In the genomic region with DNA sequence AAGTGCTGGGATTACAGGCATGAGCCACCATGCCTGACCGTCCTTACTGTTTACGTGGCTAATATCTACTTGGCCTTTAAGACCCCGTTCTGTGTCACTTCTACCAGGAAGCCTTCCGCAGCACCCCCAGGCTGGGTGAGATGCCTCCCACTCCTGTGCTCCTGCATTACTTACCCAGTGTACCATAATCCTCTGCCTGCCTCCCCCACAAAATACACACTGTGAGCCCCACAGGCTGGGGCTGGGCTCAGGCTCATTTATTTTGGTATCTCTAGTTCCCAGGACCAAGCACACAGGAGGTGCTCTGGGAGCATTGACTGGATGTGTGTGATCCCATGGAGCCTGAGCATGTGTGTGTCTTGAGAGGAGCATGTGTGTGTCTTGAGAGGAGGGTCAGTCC, we compare ENCODE assay signal across 27 cellular contexts. TPM values are rescaled to one million over a fixed set of nuclear protein-coding genes. Genes with fewer than 3 reads are reported as not detected.
DNase-seq lines count a peak whose midpoint lies in the region; ATAC-seq, FAIRE-seq and TF ChIP-seq lines count a peak whose summit lies in the region.
"Had no signal": no experiment of that assay in that cellular context is flagged by ENCODE, and none has a peak within 500 bp of the region (broad histone marks: within the 10 kb centered on the region; RNA-seq: fewer than 3 reads in every experiment).

No MANE protein-coding gene starts in this region.

- no peak overlapping the region for H3K23ac ChIP-seq in H1 (ENCODE audit: insufficient read length)

- DNase-seq in breast epithelium (ENCODE audit: low spot score in 2 of 2) (no peak), mammary epithelial cell (no peak), T-helper 17 cell (no peak), H1 (ENCODE audit: low read depth in 1 of 2, low spot score in 2 of 2) (no peak), MM.1S (no peak), HUDEP-2 (lab: John Stamatoyannopoulos, UW; ENCODE audit: unreplicated experiment in 76 of 76) (no peak), GM13977 (ENCODE audit: low spot score) (no peak)
- DNase-seq: 8988T; Caco-2; CD4-positive, alpha-beta memory T cell; DMS 273 treated with DMSO at 0.1 percent for 48 hours; DND-41; GOT3; IMR-90; NCI-H1105; NCI-H146; NCI-H2029; NCI-H226; NCI-H524; NCI-H82 had no signal

- no peak overlapping the region for H2BK20ac ChIP-seq in H1 (ENCODE audit: low read length)

- H3K4me1 Mint-ChIP-seq in T-helper 17 cell (peaks cover 7% of the 10 kb centered on the region), nephron (peaks cover 65% of the 10 kb centered on the region)
- H3K4me1 Mint-ChIP-seq: CD4-positive, alpha-beta memory T cell had no signal

- H3K4me1 ChIP-seq in breast epithelium = peaks cover 6 to 19% of the 10 kb centered on the region in 2 donors
- no peaks in the 10 kb centered on the region for H3K4me1 ChIP-seq in mammary epithelial cell (ENCODE audit: insufficient read depth, low read length)
- H3K4me1 ChIP-seq in H1 (replicated peaks in 1 of 4; ENCODE audit: control insufficient read depth in 3 of 4, insufficient read depth in 4 of 4, low read length in 3 of 4) = no peaks in the 10 kb centered on the region; a peak in 3 of 7 replicates
- H3K4me1 ChIP-seq in MM.1S (ENCODE audit: low read length) = no peaks in the 10 kb centered on the region
- H3K4me1 ChIP-seq: Caco-2 had no signal

- 91% methylated on average over 3 of the region's 4 CpGs for WGBS in mammary epithelial cell (ENCODE audit: low coverage, missing lambda C conversion rate)
- 100% methylated on average over 4 of the region's 4 CpGs; no CpG with 5 or more reads in 1 of the 2 experiments for WGBS in H1 (ENCODE audit: extremely low coverage in 1 of 2, insufficient coverage in 1 of 2, insufficient read length in 1 of 2, insufficient replicate concordance in 2 of 2, low coverage in 1 of 2, low lambda C conversion rate in 2 of 2, missing lambda C conversion rate in 1 of 2), 2 experiments

- H3K36me3 ChIP-seq in breast epithelium (no peaks in the 10 kb centered on the region), mammary epithelial cell (ENCODE audit: insufficient read depth, low read length) (no peaks in the 10 kb centered on the region), H1 (ENCODE audit: control insufficient read depth in 2 of 4, insufficient read depth in 4 of 4, low read length in 3 of 4) (no peaks in the 10 kb centered on the region), MM.1S (replicated peaks; ENCODE audit: insufficient read depth, low read length) (no peaks in the 10 kb centered on the region)

- CTCF ChIA-PET in mammary epithelial cell (lab: Charles Lee; ENCODE audit: low non-redundant PET) = no interaction called here
- CTCF ChIA-PET in H1 (lab: Charles Lee; ENCODE audit: partially characterized antibody) = interaction anchor here (1.2 to 1.5 kb wide), 3 partner anchors 27 to 35 kb away, joined by 3 to 6 read pairs (median 5); no protein-coding TSS in a partner anchor

- H3K23me2 ChIP-seq in H1 (ENCODE audit: low read depth, low read length) = no peaks in the 10 kb centered on the region

- H2AFZ ChIP-seq in mammary epithelial cell (ENCODE audit: low read depth, low read length) (no peak overlapping the region), H1 (ENCODE audit: low read length) (no peak overlapping the region), MM.1S (ENCODE audit: low read length) (no peak overlapping the region)

- H3F3A ChIP-seq in MM.1S (ENCODE audit: insufficient read depth, low read length) = no peaks in the 10 kb centered on the region

- no peaks in the 10 kb centered on the region for H3K9me2 ChIP-seq in MM.1S (replicated peaks; ENCODE audit: insufficient read depth, low read length)

- no peak overlapping the region for H3K4ac ChIP-seq in H1 (replicated peaks; ENCODE audit: insufficient read length, low read depth, low read length)

- H3K4me3 Mint-ChIP-seq in T-helper 17 cell (no peak overlapping the region), nephron (no peak overlapping the region)
- H3K4me3 Mint-ChIP-seq: CD4-positive, alpha-beta memory T cell had no signal

- H3K4me2 ChIP-seq in mammary epithelial cell (ENCODE audit: insufficient read depth, low read depth, low read length) (no peak overlapping the region), H1 (ENCODE audit: insufficient read depth in 1 of 2, low read depth in 2 of 2, low read length in 2 of 2) (no peak overlapping the region; a peak in 1 of 4 replicates), MM.1S (ENCODE audit: low read depth, low read length) (no peak overlapping the region)
- H3K4me2 ChIP-seq: KMS-11 had no signal

- H3K36me3 Mint-ChIP-seq in T-helper 17 cell (ENCODE audit: low read depth) (no peaks in the 10 kb centered on the region), nephron (ENCODE audit: low read depth) (peaks cover 4% of the 10 kb centered on the region)
- H3K36me3 Mint-ChIP-seq: CD4-positive, alpha-beta memory T cell had no signal

- H3K14ac ChIP-seq in H1 (ENCODE audit: insufficient read length) = peak overlapping the region; percentile 54

- no peak for TF ChIP-seq POLR2A in breast epithelium (IDR thresholded peaks at IDR 0.05)
- no peak for TF ChIP-seq POLR2A in H1 (IDR thresholded peaks at IDR 0.05; ENCODE audit: control extremely low read depth in 1 of 2, low read depth in 2 of 2, low read length in 2 of 2)

- in situ Hi-C loops in mammary epithelial cell (cut with MboI; ENCODE audit: low sequenced_read_pairs in 2 of 2) = no loop called here
- in situ Hi-C loops in GM13977 (cut with MboI; ENCODE audit: low pct_unique_long_range_greater_than_20kb, low sequenced_read_pairs, unreplicated experiment) = no loop called here

- TF ChIP-seq RAD21 in H1 (IDR thresholded peaks at IDR 0.05 in 1 of 2, conservative IDR thresholded peaks at IDR 0.05 in 1 of 2; ENCODE audit: low read depth in 2 of 2, low read length in 2 of 2) = no peak

- no peak overlapping the region for H2AK5ac ChIP-seq in H1 (ENCODE audit: low read depth, low read length)

- H4K91ac ChIP-seq in H1 (replicated peaks; ENCODE audit: insufficient read length, low read length) = no peak overlapping the region

- H3K27ac ChIP-seq in breast epithelium (peak overlapping the region; percentile 48 to 52), mammary epithelial cell (ENCODE audit: insufficient read depth, low read depth, low read length) (no peak overlapping the region), H1 (ENCODE audit: low read depth, low read length) (no peak overlapping the region), MM.1S (ENCODE audit: low read length) (no peak overlapping the region)
- H3K27ac ChIP-seq: BLaER1 treated with 17β-estradiol and CSF1 and Interleukin-3, amounts not matched to agents 10 nM and 100 nM; KMS-11 had no signal

- H3K9me3 Mint-ChIP-seq in nephron = no peaks in the 10 kb centered on the region
- H3K9me3 Mint-ChIP-seq: CD4-positive, alpha-beta memory T cell had no signal

- no peaks in the 10 kb centered on the region for H3K9me3 ChIP-seq in breast epithelium
- no peaks in the 10 kb centered on the region for H3K9me3 ChIP-seq in mammary epithelial cell (replicated peaks; ENCODE audit: insufficient read depth, low read length)
- H3K9me3 ChIP-seq in T-helper 17 cell (ENCODE audit: control insufficient read depth, low read length, poor library complexity, severe bottlenecking) = no peaks in the 10 kb centered on the region
- H3K9me3 ChIP-seq in H1 (ENCODE audit: insufficient read depth in 2 of 2, low read depth in 1 of 2, low read length in 1 of 2) = no peaks in the 10 kb centered on the region
- H3K9me3 ChIP-seq in MM.1S (replicated peaks; ENCODE audit: insufficient read depth, low read length) = no peaks in the 10 kb centered on the region
- H3K9me3 ChIP-seq: BLaER1 treated with 17β-estradiol and CSF1 and Interleukin-3, amounts not matched to agents 10 nM and 100 nM; Caco-2 had no signal

- H4K8ac ChIP-seq in H1 (ENCODE audit: extremely low read depth, insufficient read depth, low read length) = no peak overlapping the region

- no peak overlapping the region for H2BK12ac ChIP-seq in H1 (ENCODE audit: low read depth, low read length)

- no peak overlapping the region for H3K9ac ChIP-seq in mammary epithelial cell (ENCODE audit: insufficient read depth, low read length)
- no peak overlapping the region for H3K9ac ChIP-seq in H1 (replicated peaks in 1 of 4; ENCODE audit: extremely low read depth in 1 of 4, low read depth in 3 of 4, low read length in 3 of 4)
- H3K9ac ChIP-seq in MM.1S (ENCODE audit: low read length) = no peak overlapping the region
- H3K9ac ChIP-seq: BLaER1 treated with 17β-estradiol and CSF1 and Interleukin-3, amounts not matched to agents 10 nM and 100 nM; KMS-11 had no signal

- H3K79me2 ChIP-seq in mammary epithelial cell (ENCODE audit: insufficient read depth, low read length) = no peaks in the 10 kb centered on the region
- H3K79me2 ChIP-seq in H1 (ENCODE audit: control insufficient read depth in 1 of 2, insufficient read depth in 2 of 2, low read length in 2 of 2) = no peaks in the 10 kb centered on the region
- H3K79me2 ChIP-seq in MM.1S (ENCODE audit: low read length) = no peaks in the 10 kb centered on the region

- intact Hi-C loops in breast epithelium (cut with DNase I; ENCODE audit: low total_unique reads) = no loop called here
- intact Hi-C loops in mammary epithelial cell (cut with micrococcal nuclease) = no loop called here

- POLR2A ChIA-PET in H1 (lab: Charles Lee; ENCODE audit: partially characterized antibody) = no interaction called here

- no peak overlapping the region for H3K56ac ChIP-seq in H1 (replicated peaks; ENCODE audit: insufficient read length, low read depth, low read length)

- H2BK15ac ChIP-seq in H1 (ENCODE audit: low read length) = no peak overlapping the region

- dilution Hi-C loops in mammary epithelial cell (cut with HindIII; ENCODE audit: low sequenced_read_pairs) = no loop called here

- FAIRE-seq in H1 (lab: Jason Lieb, UNC) = no peak
- FAIRE-seq: GM12891, GM18507 had no signal

- H3K27me3 ChIP-seq in breast epithelium (peaks cover 0 to 2% of the 10 kb centered on the region in 2 donors), mammary epithelial cell (ENCODE audit: insufficient read depth, low read length) (no peaks in the 10 kb centered on the region), H1 (replicated peaks in 1 of 4; ENCODE audit: control insufficient read depth in 3 of 4, extremely low read depth in 1 of 4, insufficient read depth in 3 of 4, low read length in 3 of 4) (no peaks in the 10 kb centered on the region; a peak in 1 of 7 replicates), MM.1S (replicated peaks; ENCODE audit: insufficient read depth, low read length) (peaks cover 9% of the 10 kb centered on the region)
- H3K27me3 ChIP-seq: BLaER1 treated with 17β-estradiol and CSF1 and Interleukin-3, amounts not matched to agents 10 nM and 100 nM had no signal

- no peak overlapping the region for H3K4me3 ChIP-seq in breast epithelium
- no peak overlapping the region for H3K4me3 ChIP-seq in mammary epithelial cell (replicated peaks in 1 of 3; ENCODE audit: insufficient read depth in 1 of 3, low read depth in 2 of 3, low read length in 3 of 3)
- H3K4me3 ChIP-seq in H1 (ENCODE audit: extremely low read depth in 1 of 4, insufficient read depth in 2 of 4, low read depth in 3 of 4, low read length in 4 of 4) = no peak overlapping the region
- no peak overlapping the region for H3K4me3 ChIP-seq in MM.1S (ENCODE audit: low read length)
- H3K4me3 ChIP-seq: BLaER1 treated with 17β-estradiol and CSF1 and Interleukin-3, amounts not matched to agents 10 nM and 100 nM had no signal

- H2BK5ac ChIP-seq in H1 (ENCODE audit: low read depth, low read length) = no peak overlapping the region

- TF ChIP-seq EP300 in H1 (IDR thresholded peaks at IDR 0.05; ENCODE audit: borderline replicate concordance in 1 of 2, low read depth in 2 of 2, low read length in 2 of 2) = no peak

- TF ChIP-seq CTCF in breast epithelium (IDR thresholded peaks at IDR 0.05) (no peak), mammary epithelial cell (conservative IDR thresholded peaks at IDR 0.05 in 1 of 2, IDR thresholded peaks at IDR 0.05 in 1 of 2; ENCODE audit: extremely low read depth in 1 of 2, insufficient read depth in 1 of 2, low read depth in 1 of 2, low read length in 2 of 2) (no peak), H1 (IDR thresholded peaks at IDR 0.05; ENCODE audit: control extremely low read depth in 1 of 3, insufficient read depth in 1 of 3, low read depth in 1 of 3, low read length in 3 of 3) (no peak), nephron (IDR thresholded peaks at IDR 0.05; ENCODE audit: unreplicated experiment in 3 of 3) (no peak), MM.1S (IDR thresholded peaks at IDR 0.05; ENCODE audit: low read length) (no peak), GM13977 (IDR thresholded peaks at IDR 0.05; ENCODE audit: extremely low read depth, insufficient read depth, missing control alignments) (no peak)

- no peak overlapping the region for H2BK120ac ChIP-seq in H1 (replicated peaks; ENCODE audit: low read depth, low read length)

- no peak overlapping the region for H3K18ac ChIP-seq in H1 (ENCODE audit: extremely low read depth, low read length)

- H3K27me3 Mint-ChIP-seq in T-helper 17 cell = peaks cover 31% of the 10 kb centered on the region
- H3K27me3 Mint-ChIP-seq in nephron (ENCODE audit: low read depth) = no peaks in the 10 kb centered on the region

- no peak for ATAC-seq in T-helper 17 cell
- ATAC-seq: HCT116 had no signal

- BruUV-seq in mammary epithelial cell (replicated peaks; lab: Mats Ljungman, UMichigan) = no TSS peak

- peaks cover 2% of the 10 kb centered on the region; the same call in 1 of the 2 replicates for H3K79me1 ChIP-seq in H1 (ENCODE audit: low read depth, low read length)

- H3K27ac Mint-ChIP-seq in T-helper 17 cell = peak overlapping the region; percentile 54
- peak overlapping the region; percentile 65 to 89 (median 69) for H3K27ac Mint-ChIP-seq in nephron
- H3K27ac Mint-ChIP-seq: CD4-positive, alpha-beta memory T cell had no signal

- H4K20me1 ChIP-seq in mammary epithelial cell (ENCODE audit: insufficient read depth, low read length) (no peaks in the 10 kb centered on the region), H1 (replicated peaks in 1 of 2; ENCODE audit: control insufficient read depth in 1 of 2, insufficient read depth in 2 of 2, low read length in 2 of 2) (peaks cover 0 to 4% of the 10 kb centered on the region in 2 experiments), MM.1S (ENCODE audit: insufficient read depth, low read length) (no peaks in the 10 kb centered on the region)

- H4K5ac ChIP-seq in H1 (ENCODE audit: insufficient read length, low read depth, low read length) = no peak overlapping the region

RNA-seq across cellular contexts. Expression of a gene that starts 14.9 kb away (rescaled TPM):
- 100 to 1,000 TPM in 1 of 3 donors, 10 to 100 TPM in 2; 39.0 to 157 (median 74.8) TPM for total RNA-seq in breast epithelium
- total RNA-seq in mammary epithelial cell = 10 to 100 TPM; 16.4 to 55.3 TPM
- polyA plus RNA-seq in mammary epithelial cell = 14.3 TPM
- polyA minus RNA-seq in mammary epithelial cell = 12.7 TPM
- 1 to 10 TPM in 1 of 2 donors, under 1 TPM in 1; 0.13 to 1.6 TPM for total RNA-seq in T-helper 17 cell
- 15.6 and 16.2 TPM in 2 replicates for total RNA-seq in H1 (2021; fragmentation: NEBNext Ultra II Directional; extraction: Animal tissue kit (Norgen Biotek cat#: 25700))
- polyA plus RNA-seq in H1 (2011; rRNA removed) = 10.6 and 15.1 TPM in 2 replicates
- polyA plus RNA-seq in H1 (2011; cell fraction: cytosol; rRNA removed) = 10.6 TPM
- polyA plus RNA-seq in H1 (2011; cell fraction: nucleus; rRNA removed) = 12.2 TPM
- polyA plus RNA-seq in H1 (2012, experiment 1 of 2) = 10.5 to 14.7 TPM (median 12.3 TPM) in 4 replicates
- polyA plus RNA-seq in H1 (2012, experiment 2 of 2) = 4.4 TPM
- polyA plus RNA-seq in H1 (2013, experiment 1 of 2) = 10.0 TPM
- 9.6 TPM for polyA plus RNA-seq in H1 (2013, experiment 2 of 2)
- polyA minus RNA-seq in H1 (2011; rRNA and poly(A)+ RNA removed) = 14.3 and 17.3 TPM in 2 replicates
- polyA minus RNA-seq in H1 (2011; cell fraction: cytosol; rRNA and poly(A)+ RNA removed) = 4.1 TPM
- 9.0 TPM for polyA minus RNA-seq in H1 (2011; cell fraction: nucleus; rRNA and poly(A)+ RNA removed)
- polyA plus RNA-seq: CD4-positive, alpha-beta memory T cell had no signal

RNA-seq across cellular contexts. Expression of a gene that starts 33.7 kb away (rescaled TPM):
- total RNA-seq in breast epithelium (1 to 10 TPM in 1 of 3 donors, under 1 TPM in 2; 0.48 to 1.3 (median 0.98) TPM), mammary epithelial cell (under 1 TPM in 1 of 2 donors, not detected in 1; 0.50 TPM), T-helper 17 cell (under 1 TPM; 0.60 to 0.85 TPM)
- polyA plus RNA-seq in mammary epithelial cell (not detected), H1 (2011; rRNA removed) (0.11 TPM in 1 of 2 replicates, not detected in the other)
- not detected for polyA minus RNA-seq in mammary epithelial cell
- not detected in 2 replicates for total RNA-seq in H1 (2021; fragmentation: NEBNext Ultra II Directional; extraction: Animal tissue kit (Norgen Biotek cat#: 25700))
- polyA plus RNA-seq in H1 (2011; cell fraction: cytosol; rRNA removed) = 0.35 TPM
- polyA plus RNA-seq in H1 (2011; cell fraction: nucleus; rRNA removed) = 0.74 TPM
- polyA plus RNA-seq in H1 (2012, experiment 1 of 2) = 0.23 to 0.76 TPM (median 0.30 TPM) in 4 replicates
- not detected for polyA plus RNA-seq in H1 (2012, experiment 2 of 2)
- polyA plus RNA-seq in H1 (2013, experiment 1 of 2) = 0.20 TPM
- polyA plus RNA-seq in H1 (2013, experiment 2 of 2) = 0.11 TPM
- 0.54 and 1.4 TPM in 2 replicates for polyA minus RNA-seq in H1 (2011; rRNA and poly(A)+ RNA removed)
- polyA minus RNA-seq in H1 (2011; cell fraction: cytosol; rRNA and poly(A)+ RNA removed) = not detected
- polyA minus RNA-seq in H1 (2011; cell fraction: nucleus; rRNA and poly(A)+ RNA removed) = 1.2 TPM
- total RNA-seq: Caco-2, HT1080, IMR-90 had no signal
- polyA plus RNA-seq: IMR-90 had no signal

Comparison
In these comparisons a context has a peak if more than half of its experiments do, and no peak if none do; other contexts are left out.
1. H3K27ac ChIP-seq: peak in breast epithelium (2 of 2); none in mammary epithelial cell (single experiment), H1 (single experiment) and MM.1S (single experiment).